25 cellular contexts compared by ENCODE assay signal in the genomic region with DNA sequence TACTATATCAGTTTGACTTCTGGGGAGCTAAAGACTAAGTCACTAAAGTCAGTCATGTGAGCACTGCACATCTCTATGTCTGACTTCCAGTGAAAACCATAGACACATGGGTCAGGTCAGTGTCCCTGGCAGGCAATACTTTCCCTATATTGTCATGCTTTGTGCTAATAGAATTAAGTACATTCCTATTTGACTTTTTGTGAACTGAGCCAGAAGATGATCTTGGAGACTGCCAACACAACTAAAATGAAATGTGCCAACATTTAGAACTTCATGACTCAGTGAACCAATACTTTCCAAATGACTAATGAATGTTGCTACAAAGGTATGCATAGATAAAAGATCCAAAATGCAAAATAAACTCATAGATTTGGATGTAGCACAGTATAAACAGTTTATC.
DNase-seq lines count a peak whose midpoint lies in the region; FAIRE-seq and TF ChIP-seq lines count a peak whose summit lies in the region.
"Had no signal": no experiment of that assay in that cellular context is flagged by ENCODE, and none has a peak within 500 bp of the region (broad histone marks: within the 10 kb centered on the region; RNA-seq: fewer than 3 reads in every experiment).

No MANE protein-coding gene starts in this region.

- H3K36me3 ChIP-seq in bronchial epithelial cell (ENCODE audit: control insufficient read depth, insufficient read depth, low read length) (no peaks in the 10 kb centered on the region), brain microvascular endothelial cell (replicated peaks) (no peaks in the 10 kb centered on the region), osteoblast (ENCODE audit: insufficient read depth, low read length) (no peaks in the 10 kb centered on the region)
- H3K36me3 ChIP-seq: BLaER1 treated with 17β-estradiol and CSF1 and Interleukin-3, amounts not matched to agents 10 nM and 100 nM had no signal

- in situ Hi-C loops in brain microvascular endothelial cell (cut with HindIII; ENCODE audit: low pct_ligation_motif_present, low sequenced_read_pairs) = no loop called here

- no peak overlapping the region for H2AFZ ChIP-seq in osteoblast (ENCODE audit: low read length)

- no peaks in the 10 kb centered on the region for H3K4me1 ChIP-seq in osteoblast (ENCODE audit: insufficient read depth, low read length)
- H3K4me1 ChIP-seq: BLaER1 treated with 17β-estradiol and CSF1 and Interleukin-3, amounts not matched to agents 10 nM and 100 nM; Caco-2 had no signal

- H3K27me3 ChIP-seq in bronchial epithelial cell (ENCODE audit: control insufficient read depth, insufficient read depth, low read length) = no peaks in the 10 kb centered on the region
- H3K27me3 ChIP-seq in brain microvascular endothelial cell (replicated peaks) = no peaks in the 10 kb centered on the region
- no peaks in the 10 kb centered on the region for H3K27me3 ChIP-seq in osteoblast (ENCODE audit: insufficient read depth, low read length)
- H3K27me3 ChIP-seq: BLaER1 treated with 17β-estradiol and CSF1 and Interleukin-3, amounts not matched to agents 10 nM and 100 nM had no signal

- H3K4me3 ChIP-seq in bronchial epithelial cell (ENCODE audit: low read depth, low read length) (no peak overlapping the region), brain microvascular endothelial cell (ENCODE audit: low read depth, low read length) (no peak overlapping the region), osteoblast (ENCODE audit: insufficient read depth, low read length) (no peak overlapping the region)
- H3K4me3 ChIP-seq: BLaER1 treated with 17β-estradiol and CSF1 and Interleukin-3, amounts not matched to agents 10 nM and 100 nM had no signal

- H3K27ac ChIP-seq in brain microvascular endothelial cell (no peak overlapping the region), osteoblast (ENCODE audit: low read depth, low read length) (no peak overlapping the region)
- H3K27ac ChIP-seq: BLaER1 treated with 17β-estradiol and CSF1 and Interleukin-3, amounts not matched to agents 10 nM and 100 nM had no signal

- TF ChIP-seq CTCF in bronchial epithelial cell (IDR thresholded peaks at IDR 0.05; ENCODE audit: insufficient read depth, low read length, severe bottlenecking) = no peak
- no peak for TF ChIP-seq CTCF in brain microvascular endothelial cell (IDR thresholded peaks at IDR 0.05; ENCODE audit: low read depth, low read length, missing control alignments)
- TF ChIP-seq CTCF in osteoblast (IDR thresholded peaks at IDR 0.05; ENCODE audit: extremely low read depth, low read depth, low read length) = no peak

- no peaks in the 10 kb centered on the region for H4K20me1 ChIP-seq in osteoblast (ENCODE audit: insufficient read depth, low read length)
- H4K20me1 ChIP-seq: BLaER1 treated with 17β-estradiol and CSF1 and Interleukin-3, amounts not matched to agents 10 nM and 100 nM had no signal

- no peaks in the 10 kb centered on the region for H3K9me3 ChIP-seq in osteoblast (ENCODE audit: low read depth, low read length)

- no peak overlapping the region for H3K4me2 ChIP-seq in osteoblast (ENCODE audit: insufficient read depth, low read length)
- H3K4me2 ChIP-seq: BLaER1 treated with 17β-estradiol and CSF1 and Interleukin-3, amounts not matched to agents 10 nM and 100 nM had no signal

- FAIRE-seq in bronchial epithelial cell (lab: Jason Lieb, UNC) = no peak
- FAIRE-seq: G401.6, H1 had no signal

- H3K79me2 ChIP-seq in osteoblast (ENCODE audit: insufficient read depth, low read length) = no peaks in the 10 kb centered on the region

- DNase-seq in HS-5 (ENCODE audit: low read depth) (peak; percentile 68), bronchial epithelial cell (ENCODE audit: low read depth) (peak; percentile 60), fibroblast of the conjunctiva (ENCODE audit: low read depth) (peak; percentile 53), renal cortical epithelial cell (ENCODE audit: low read depth) (peak; percentile 70), brain microvascular endothelial cell (no peak), osteoblast (ENCODE audit: insufficient read length, low spot score, missing footprints) (no peak), C1 segment of cervical spinal cord (lab: John Stamatoyannopoulos, UW) (no peak)
- no peak for DNase-seq in activated CD8-positive, alpha-beta memory T cell treated with anti-CD3 and anti-CD28 coated beads, Interleukin-2, amount 50 U/mL, for 4 hours
- DNase-seq: AML-193; Caco-2; CD8-positive, alpha-beta T cell; HCEC 1CT; IMR-90; KG1; NCI-H1048; NCI-H1417 treated with DMSO at 0.1 percent for 48 hours; NCI-H1694 treated with DMSO at 0.1 percent for 48 hours; NCI-H2081; NCI-H2227 treated with DMSO at 0.1 percent for 48 hours; NCI-H526 treated with DMSO at 0.1 percent for 48 hours; RPMI8226; SHP77 had no signal

Comparison
In these comparisons a context has a peak if more than half of its experiments do, and no peak if none do; other contexts are left out.
1. DNase-seq: peak in HS-5 (single experiment), bronchial epithelial cell (single experiment), fibroblast of the conjunctiva (single experiment) and renal cortical epithelial cell (single experiment); none in brain microvascular endothelial cell (single experiment), osteoblast (single experiment), C1 segment of cervical spinal cord (0 of 14) and activated CD8-positive, alpha-beta memory T cell treated with anti-CD3 and anti-CD28 coated beads, Interleukin-2, amount 50 U/mL, for 4 hours (single experiment).